In the genomic region with DNA sequence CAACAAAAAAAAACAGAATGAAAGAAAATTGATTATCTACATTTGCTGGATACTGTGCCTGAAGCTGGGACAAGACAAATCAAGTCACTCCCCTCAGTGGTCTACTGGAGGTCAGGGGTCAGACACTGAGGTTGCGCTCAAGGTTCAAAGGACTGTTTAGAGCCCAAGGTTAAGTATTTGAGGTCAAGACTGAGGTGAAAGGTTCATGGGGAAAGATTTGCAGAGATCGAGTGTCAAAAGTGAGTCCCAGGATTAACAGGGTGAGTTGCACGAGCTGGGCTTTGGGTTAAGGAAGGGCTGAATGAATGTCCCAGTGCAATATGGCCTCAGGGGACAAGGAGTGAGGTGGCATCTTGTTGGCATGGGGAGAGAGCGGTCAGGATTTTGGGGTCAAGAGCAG, we compare ENCODE assay signal across 19 cellular contexts. TPM values are rescaled to one million over a fixed set of nuclear protein-coding genes. Genes with fewer than 3 reads are reported as not detected.
A peak's percentile ranks its signal among the peaks of the same experiment; 100 is the strongest.
DNase-seq lines count a peak whose midpoint lies in the region; ATAC-seq, FAIRE-seq and TF ChIP-seq lines count a peak whose summit lies in the region.
"Had no signal": no experiment of that assay in that cellular context is flagged by ENCODE, and none has a peak within 500 bp of the region (broad histone marks: within the 10 kb centered on the region; RNA-seq: fewer than 3 reads in every experiment).

No MANE protein-coding gene starts in this region.

- TF ChIP-seq EP300 in K562 (IDR thresholded peaks at IDR 0.05; ENCODE audit: low read length) (no peak), suprapubic skin (IDR thresholded peaks at IDR 0.05) (no peak)

- H3K4me3 ChIP-seq in K562 (no peak overlapping the region), suprapubic skin (no peak overlapping the region), heart left ventricle (no peak overlapping the region)

- CTCF ChIA-PET in K562 (lab: Yijun Ruan, JAX; ENCODE audit: low intra/inter-chr PET ratio) = no interaction called here

- POLR2A ChIA-PET in K562 (lab: Yijun Ruan, JAX) = no interaction called here

- H3K4me2 ChIP-seq in K562 (ENCODE audit: insufficient read depth, low read length) = no peak overlapping the region

- H3K27me3 ChIP-seq in K562 (ENCODE audit: control insufficient read depth in 2 of 2, insufficient read depth in 2 of 2, low read length in 2 of 2) (no peaks in the 10 kb centered on the region), suprapubic skin (no peaks in the 10 kb centered on the region), heart left ventricle (no peaks in the 10 kb centered on the region)
- H3K27me3 ChIP-seq: BE2C had no signal

- H3K9me3 Mint-ChIP-seq in natural killer cell (no peaks in the 10 kb centered on the region), nephron progenitor cell (no peaks in the 10 kb centered on the region)
- H3K9me3 Mint-ChIP-seq in natural killer cell treated with Interleukin-12 subunit alpha and Interleukin-12 subunit beta and Interleukin-15 and Interleukin-18, amount 100 ng/mL, for 72 hours = no peaks in the 10 kb centered on the region
- H3K9me3 Mint-ChIP-seq: H9 had no signal

- H2AFZ ChIP-seq in K562 (ENCODE audit: low read depth, low read length) = no peak overlapping the region

- peaks cover 20 to 24% of the 10 kb centered on the region in 2 donors for H3K4me1 Mint-ChIP-seq in natural killer cell
- H3K4me1 Mint-ChIP-seq in natural killer cell treated with Interleukin-12 subunit alpha and Interleukin-12 subunit beta and Interleukin-15 and Interleukin-18, amount 100 ng/mL, for 72 hours (ENCODE audit: low read depth in 2 of 2) = peaks cover 22 to 26% of the 10 kb centered on the region in 2 donors
- peaks cover 30% of the 10 kb centered on the region for H3K4me1 Mint-ChIP-seq in nephron progenitor cell

- H3K4me3 Mint-ChIP-seq in natural killer cell (peak overlapping the region; percentile 23), nephron progenitor cell (no peak overlapping the region)
- no peak overlapping the region for H3K4me3 Mint-ChIP-seq in natural killer cell treated with Interleukin-12 subunit alpha and Interleukin-12 subunit beta and Interleukin-15 and Interleukin-18, amount 100 ng/mL, for 72 hours
- H3K4me3 Mint-ChIP-seq: H9 had no signal

- H3K27ac ChIP-seq in K562 (ENCODE audit: extremely low read depth, low read depth, low read length) (no peak overlapping the region), suprapubic skin (no peak overlapping the region), heart left ventricle (no peak overlapping the region)
- H3K27ac ChIP-seq: C4-2B had no signal

- 73% methylated on average over 4 of the region's 4 CpGs for WGBS in K562 (ENCODE audit: insufficient coverage, low coverage, missing lambda C conversion rate)
- 90% methylated on average over 4 of the region's 4 CpGs for WGBS in suprapubic skin
- WGBS in heart left ventricle, 4 donors = 91 to 97% (median 92%) methylated on average over 4 of the region's 4 CpGs

- no peak for DNase-seq in natural killer cell
- DNase-seq in natural killer cell treated with Interleukin-12 subunit alpha and Interleukin-12 subunit beta and Interleukin-15 and Interleukin-18, amount 100 ng/mL, for 72 hours (ENCODE audit: low spot score) = no peak
- DNase-seq in K562 (ENCODE audit: extremely low read depth in 1 of 4, low spot score in 3 of 4) = no peak
- no peak for DNase-seq in nephron progenitor cell
- no peak for DNase-seq in suprapubic skin (ENCODE audit: low spot score in 2 of 2)
- no peak for DNase-seq in heart left ventricle
- no peak for DNase-seq in posterior vena cava (ENCODE audit: low spot score)
- DNase-seq: BE2C, Calu3, DMS 273 treated with DMSO at 0.1 percent for 48 hours, DMS79, EL, GOT3, H9 had no signal

- H3K27me3 Mint-ChIP-seq in natural killer cell (ENCODE audit: low read depth in 2 of 2) (no peaks in the 10 kb centered on the region), nephron progenitor cell (ENCODE audit: low read depth, poor library complexity) (peaks cover 3% of the 10 kb centered on the region)
- H3K27me3 Mint-ChIP-seq in natural killer cell treated with Interleukin-12 subunit alpha and Interleukin-12 subunit beta and Interleukin-15 and Interleukin-18, amount 100 ng/mL, for 72 hours = peaks cover 0 to 3% of the 10 kb centered on the region in 2 donors

- H3K36me3 ChIP-seq in K562 (ENCODE audit: control insufficient read depth, insufficient read depth, low read length) (peaks cover 29% of the 10 kb centered on the region), suprapubic skin (peaks cover 32% of the 10 kb centered on the region), heart left ventricle (peaks cover 0 to 57% (median 49%) of the 10 kb centered on the region in 9 donors)

- H3K4me1 ChIP-seq in K562 (replicated peaks in 1 of 2; ENCODE audit: control insufficient read depth in 2 of 2, insufficient read depth in 2 of 2, low read length in 2 of 2) (peaks cover 16 to 21% of the 10 kb centered on the region in 2 experiments), suprapubic skin (peaks cover 21% of the 10 kb centered on the region), heart left ventricle (peaks cover 0 to 23% (median 19%) of the 10 kb centered on the region in 12 donors)
- H3K4me1 ChIP-seq: BE2C had no signal

- ATAC-seq in natural killer cell = no peak
- no peak for ATAC-seq in natural killer cell treated with Interleukin-12 subunit alpha and Interleukin-12 subunit beta and Interleukin-15 and Interleukin-18, amount 100 ng/mL, for 72 hours
- ATAC-seq in K562 = no peak
- no peak for ATAC-seq in heart left ventricle

- no peak for TF ChIP-seq CTCF in natural killer cell (IDR thresholded peaks at IDR 0.05)
- no peak for TF ChIP-seq CTCF in K562 (IDR thresholded peaks at IDR 0.05 in 2 of 3, conservative IDR thresholded peaks at IDR 0.05 in 1 of 3; ENCODE audit: insufficient read depth in 2 of 3, low read depth in 1 of 3, low read length in 3 of 3)
- TF ChIP-seq CTCF in nephron progenitor cell (IDR thresholded peaks at IDR 0.05) = no peak
- TF ChIP-seq CTCF in suprapubic skin (IDR thresholded peaks at IDR 0.05) = no peak
- no peak for TF ChIP-seq CTCF in heart left ventricle (IDR thresholded peaks at IDR 0.05)

- H3K36me3 Mint-ChIP-seq in natural killer cell (no peaks in the 10 kb centered on the region), nephron progenitor cell (ENCODE audit: low read depth) (peaks cover 55% of the 10 kb centered on the region)
- H3K36me3 Mint-ChIP-seq in natural killer cell treated with Interleukin-12 subunit alpha and Interleukin-12 subunit beta and Interleukin-15 and Interleukin-18, amount 100 ng/mL, for 72 hours = peaks cover 5% of the 10 kb centered on the region

- 0 out of 2 replicates have a peak, but pooled peaks cover 6% of the 10 kb centered on the region for H4K20me1 ChIP-seq in K562 (replicated peaks; ENCODE audit: control insufficient read depth, insufficient read depth, low read length)

- H3K9me1 ChIP-seq in K562 (ENCODE audit: control insufficient read depth, insufficient read depth, low read length) = no peaks in the 10 kb centered on the region

- H3K79me2 ChIP-seq in K562 (ENCODE audit: control insufficient read depth, insufficient read depth, low read length) = peaks cover 18% of the 10 kb centered on the region

- H3K27ac Mint-ChIP-seq in natural killer cell (no peak overlapping the region), nephron progenitor cell (peak overlapping the region; percentile 76)
- no peak overlapping the region for H3K27ac Mint-ChIP-seq in natural killer cell treated with Interleukin-12 subunit alpha and Interleukin-12 subunit beta and Interleukin-15 and Interleukin-18, amount 100 ng/mL, for 72 hours
- H3K27ac Mint-ChIP-seq: H9 had no signal

- in situ Hi-C loops in K562 (cut with MboI) = no loop called here

- BruUV-seq in K562 (replicated peaks; lab: Mats Ljungman, UMichigan) = no TSS peak

- intact Hi-C loops in natural killer cell (cut with micrococcal nuclease) (no loop called here), K562 (cut with micrococcal nuclease) (no loop called here), heart left ventricle (cut with DNase I) (no loop called here), posterior vena cava (cut with DNase I) (no loop called here)

- TF ChIP-seq RAD21 in K562 (CRISPR knock-in tag; conservative IDR thresholded peaks at IDR 0.05 in 1 of 2, IDR thresholded peaks at IDR 0.05 in 1 of 2) = no peak

- no peak for FAIRE-seq in K562 (lab: Jason Lieb, UNC)
- FAIRE-seq: A204.1, G401.6, GM12891 had no signal

- TF ChIP-seq POLR2A in K562 (conservative IDR thresholded peaks at IDR 0.05) (no peak), suprapubic skin (IDR thresholded peaks at IDR 0.05) (no peak), heart left ventricle (IDR thresholded peaks at IDR 0.05) (no peak)

- H3K9me3 ChIP-seq in K562 (replicated peaks; ENCODE audit: control insufficient read depth, insufficient read depth, low read depth, low read length) (no peaks in the 10 kb centered on the region; the same call in 1 of the 2 replicates), suprapubic skin (no peaks in the 10 kb centered on the region), heart left ventricle (no peaks in the 10 kb centered on the region)
- H3K9me3 ChIP-seq: BE2C had no signal

- no peak overlapping the region for H3K9ac ChIP-seq in K562 (ENCODE audit: insufficient read depth in 1 of 2, low read depth in 2 of 2, low read length in 2 of 2)

RNA-seq across cellular contexts. Expression of gene TOMM40, which starts 3.4 kb away (rescaled TPM):
- total RNA-seq in natural killer cell (10 to 100 TPM; 22.4 to 29.1 (median 23.5) TPM), K562 (2014; rRNA removed) (194 and 237 TPM in 2 replicates), K562 (2014; rRNA removed; fragmentation: Illumina TruSeq; extraction: Trizol) (71.1 and 81.5 TPM in 2 replicates), K562 (2015; rRNA removed; fragmentation: Illumina TruSeq; extraction: Trizol) (165 and 169 TPM in 2 replicates), K562 (2021) (290 and 296 TPM in 2 replicates), suprapubic skin (10 to 100 TPM; 32.7 to 51.9 (median 47.1) TPM), heart left ventricle (10 to 100 TPM; 32.2 to 58.8 (median 46.3) TPM), posterior vena cava (10 to 100 TPM; 27.8 to 29.9 TPM)
- 100 to 1,000 TPM; 119 to 240 TPM for total RNA-seq in natural killer cell treated with Interleukin-12 subunit alpha and Interleukin-12 subunit beta and Interleukin-15 and Interleukin-18, amount 100 ng/mL, for 72 hours
- 24.5 and 69.0 TPM in 2 replicates for total RNA-seq in K562 (2011; cell fraction: chromatin; rRNA removed; ENCODE audit: low replicate concordance)
- total RNA-seq in K562 (2011; cell fraction: nucleolus; rRNA removed) = 64.5 and 69.3 TPM in 2 replicates
- total RNA-seq in K562 (2011; cell fraction: nucleoplasm; rRNA removed) = 42.7 and 46.9 TPM in 2 replicates
- polyA plus RNA-seq in K562 (2011; rRNA removed) (101 and 117 TPM in 2 replicates), K562 (2014; fragmentation: Illumina TruSeq; extraction: Trizol) (160 and 200 TPM in 2 replicates), K562 (2014; fragmentation: Nextera tagmentation; extraction: Ambion mirVana) (1 to 10 TPM in 1 of 2 experiments, under 1 TPM in 1; 0.89 to 5.4 TPM), K562 (2014; rRNA removed) (192 and 229 TPM in 2 replicates), heart left ventricle (10 to 100 TPM; 41.3 to 79.9 TPM)
- 146 and 312 TPM in 2 replicates for polyA plus RNA-seq in K562 (2011; cell fraction: cytosol; rRNA removed)
- polyA plus RNA-seq in K562 (2011; cell fraction: nucleus; rRNA removed) = 73.1 and 101 TPM in 2 replicates
- 116 and 170 TPM in 2 replicates for polyA plus RNA-seq in K562 (2012)
- 34.9 and 75.1 TPM in 2 replicates for polyA minus RNA-seq in K562 (2011; rRNA and poly(A)+ RNA removed)
- 71.0 and 79.5 TPM in 2 replicates for polyA minus RNA-seq in K562 (2011; cell fraction: cytosol; rRNA and poly(A)+ RNA removed)
- polyA minus RNA-seq in K562 (2011; cell fraction: nucleus; rRNA and poly(A)+ RNA removed) = 22.6 and 24.0 TPM in 2 replicates

RNA-seq across cellular contexts. Expression of gene APOE, which starts 17.9 kb away (rescaled TPM):
- total RNA-seq in natural killer cell (1 to 10 TPM in 2 of 3 donors, under 1 TPM in 1; 0.45 to 2.7 (median 1.3) TPM), K562 (2014; rRNA removed) (113 and 122 TPM in 2 replicates), K562 (2014; rRNA removed; fragmentation: Illumina TruSeq; extraction: Trizol) (5.9 and 11.8 TPM in 2 replicates), K562 (2015; rRNA removed; fragmentation: Illumina TruSeq; extraction: Trizol) (180 and 204 TPM in 2 replicates), K562 (2021) (88.7 and 92.0 TPM in 2 replicates), suprapubic skin (100 to 1,000 TPM; 418 to 859 (median 594) TPM), heart left ventricle (100 to 1,000 TPM in 2 of 9 donors, 10 to 100 TPM in 5, 1 to 10 TPM in 2; 4.1 to 149 (median 25.7) TPM), posterior vena cava (10 to 100 TPM; 16.8 to 57.8 TPM)
- total RNA-seq in natural killer cell treated with Interleukin-12 subunit alpha and Interleukin-12 subunit beta and Interleukin-15 and Interleukin-18, amount 100 ng/mL, for 72 hours = 1 to 10 TPM; 1.5 to 1.6 TPM
- total RNA-seq in K562 (2011; cell fraction: chromatin; rRNA removed; ENCODE audit: low replicate concordance) = 12.0 and 25.1 TPM in 2 replicates
- total RNA-seq in K562 (2011; cell fraction: nucleolus; rRNA removed) = 54.6 and 64.9 TPM in 2 replicates
- total RNA-seq in K562 (2011; cell fraction: nucleoplasm; rRNA removed) = 29.0 and 36.6 TPM in 2 replicates
- polyA plus RNA-seq in K562 (2011; rRNA removed) (27.5 and 37.5 TPM in 2 replicates), K562 (2014; fragmentation: Illumina TruSeq; extraction: Trizol) (17.5 and 32.7 TPM in 2 replicates), K562 (2014; fragmentation: Nextera tagmentation; extraction: Ambion mirVana) (under 1 TPM in 1 of 2 experiments, not detected in 1; 0.14 TPM), K562 (2014; rRNA removed) (124 TPM in 2 replicates), heart left ventricle (10 to 100 TPM; 33.2 to 35.7 TPM)
- 86.2 and 145 TPM in 2 replicates for polyA plus RNA-seq in K562 (2011; cell fraction: cytosol; rRNA removed)
- 25.5 and 31.9 TPM in 2 replicates for polyA plus RNA-seq in K562 (2011; cell fraction: nucleus; rRNA removed)
- 228 and 283 TPM in 2 replicates for polyA plus RNA-seq in K562 (2012)
- polyA minus RNA-seq in K562 (2011; rRNA and poly(A)+ RNA removed) = 3.9 and 4.7 TPM in 2 replicates
- polyA minus RNA-seq in K562 (2011; cell fraction: cytosol; rRNA and poly(A)+ RNA removed) = 11.5 and 23.0 TPM in 2 replicates
- polyA minus RNA-seq in K562 (2011; cell fraction: nucleus; rRNA and poly(A)+ RNA removed) = 3.8 and 6.4 TPM in 2 replicates

RNA-seq across cellular contexts. Expression of gene APOC1, which starts 26.8 kb away (rescaled TPM):
- not detected for total RNA-seq in natural killer cell
- not detected for total RNA-seq in natural killer cell treated with Interleukin-12 subunit alpha and Interleukin-12 subunit beta and Interleukin-15 and Interleukin-18, amount 100 ng/mL, for 72 hours
- 15.7 and 30.4 TPM in 2 replicates for total RNA-seq in K562 (2011; cell fraction: chromatin; rRNA removed; ENCODE audit: low replicate concordance)
- total RNA-seq in K562 (2011; cell fraction: nucleolus; rRNA removed) = 70.0 and 74.0 TPM in 2 replicates
- 46.3 and 59.4 TPM in 2 replicates for total RNA-seq in K562 (2011; cell fraction: nucleoplasm; rRNA removed)
- 151 and 190 TPM in 2 replicates for total RNA-seq in K562 (2014; rRNA removed)
- total RNA-seq in K562 (2014; rRNA removed; fragmentation: Illumina TruSeq; extraction: Trizol) = 134 and 155 TPM in 2 replicates
- 305 and 312 TPM in 2 replicates for total RNA-seq in K562 (2015; rRNA removed; fragmentation: Illumina TruSeq; extraction: Trizol)
- 220 and 308 TPM in 2 replicates for total RNA-seq in K562 (2021)
- 115 and 174 TPM in 2 replicates for polyA plus RNA-seq in K562 (2011; rRNA removed)
- 112 and 124 TPM in 2 replicates for polyA plus RNA-seq in K562 (2011; cell fraction: cytosol; rRNA removed)
- polyA plus RNA-seq in K562 (2011; cell fraction: nucleus; rRNA removed) = 50.9 and 80.6 TPM in 2 replicates
- 460 and 496 TPM in 2 replicates for polyA plus RNA-seq in K562 (2012)
- polyA plus RNA-seq in K562 (2014; fragmentation: Illumina TruSeq; extraction: Trizol) = 239 and 302 TPM in 2 replicates
- polyA plus RNA-seq in K562 (2014; fragmentation: Nextera tagmentation; extraction: Ambion mirVana) = 100 to 1,000 TPM; 371 to 408 TPM
- polyA plus RNA-seq in K562 (2014; rRNA removed) = 184 and 227 TPM in 2 replicates
- 22.7 and 22.9 TPM in 2 replicates for polyA minus RNA-seq in K562 (2011; rRNA and poly(A)+ RNA removed)
- 60.6 and 76.4 TPM in 2 replicates for polyA minus RNA-seq in K562 (2011; cell fraction: cytosol; rRNA and poly(A)+ RNA removed)
- 2.2 and 14.6 TPM in 2 replicates for polyA minus RNA-seq in K562 (2011; cell fraction: nucleus; rRNA and poly(A)+ RNA removed)
- total RNA-seq in suprapubic skin = 10 to 100 TPM; 38.6 to 58.3 (median 47.7) TPM
- 10 to 100 TPM in 2 of 9 donors, 1 to 10 TPM in 5, under 1 TPM in 1, not detected in 1; 0.83 to 84.7 (median 3.8) TPM for total RNA-seq in heart left ventricle
- polyA plus RNA-seq in heart left ventricle = 1 to 10 TPM; 1.1 to 2.1 TPM
- total RNA-seq in posterior vena cava = 1 to 10 TPM; 3.0 to 4.3 TPM

RNA-seq across cellular contexts. Expression of gene NECTIN2, which starts 41.6 kb away (rescaled TPM):
- total RNA-seq in natural killer cell (10 to 100 TPM in 1 of 3 donors, 1 to 10 TPM in 2; 1.6 to 10.3 (median 2.7) TPM), K562 (2014; rRNA removed) (65.3 and 78.5 TPM in 2 replicates), K562 (2014; rRNA removed; fragmentation: Illumina TruSeq; extraction: Trizol) (29.8 and 34.9 TPM in 2 replicates), K562 (2015; rRNA removed; fragmentation: Illumina TruSeq; extraction: Trizol) (33.8 and 36.5 TPM in 2 replicates), K562 (2021) (83.6 and 84.8 TPM in 2 replicates), suprapubic skin (10 to 100 TPM; 56.2 to 78.2 (median 67.5) TPM), heart left ventricle (10 to 100 TPM; 37.0 to 99.6 (median 57.6) TPM), posterior vena cava (10 to 100 TPM; 48.9 to 59.8 TPM)
- total RNA-seq in natural killer cell treated with Interleukin-12 subunit alpha and Interleukin-12 subunit beta and Interleukin-15 and Interleukin-18, amount 100 ng/mL, for 72 hours = 1 to 10 TPM; 1.3 to 1.6 TPM
- total RNA-seq in K562 (2011; cell fraction: chromatin; rRNA removed; ENCODE audit: low replicate concordance) = 51.7 and 114 TPM in 2 replicates
- 140 and 162 TPM in 2 replicates for total RNA-seq in K562 (2011; cell fraction: nucleolus; rRNA removed)
- total RNA-seq in K562 (2011; cell fraction: nucleoplasm; rRNA removed) = 124 and 148 TPM in 2 replicates
- polyA plus RNA-seq in K562 (2011; rRNA removed) (32.7 and 73.0 TPM in 2 replicates), K562 (2014; fragmentation: Illumina TruSeq; extraction: Trizol) (92.7 and 94.9 TPM in 2 replicates), K562 (2014; fragmentation: Nextera tagmentation; extraction: Ambion mirVana) (1 to 10 TPM; 3.9 to 4.9 TPM), K562 (2014; rRNA removed) (41.4 and 43.6 TPM in 2 replicates), heart left ventricle (10 to 100 TPM; 40.9 to 96.5 TPM)
- polyA plus RNA-seq in K562 (2011; cell fraction: cytosol; rRNA removed) = 78.1 and 87.1 TPM in 2 replicates
- polyA plus RNA-seq in K562 (2011; cell fraction: nucleus; rRNA removed) = 35.6 and 37.9 TPM in 2 replicates
- polyA plus RNA-seq in K562 (2012) = 76.8 and 118 TPM in 2 replicates
- 29.4 and 29.7 TPM in 2 replicates for polyA minus RNA-seq in K562 (2011; rRNA and poly(A)+ RNA removed)
- polyA minus RNA-seq in K562 (2011; cell fraction: cytosol; rRNA and poly(A)+ RNA removed) = 43.7 and 44.6 TPM in 2 replicates
- polyA minus RNA-seq in K562 (2011; cell fraction: nucleus; rRNA and poly(A)+ RNA removed) = 9.2 and 15.6 TPM in 2 replicates

RNA-seq across cellular contexts. Expression of gene APOC4, which starts 54.4 kb away (rescaled TPM):
- total RNA-seq in natural killer cell (not detected), K562 (2014; rRNA removed) (not detected in 2 replicates), K562 (2014; rRNA removed; fragmentation: Illumina TruSeq; extraction: Trizol) (not detected in 2 replicates), K562 (2015; rRNA removed; fragmentation: Illumina TruSeq; extraction: Trizol) (not detected in 2 replicates), K562 (2021) (not detected in 2 replicates), suprapubic skin (not detected), heart left ventricle (not detected), posterior vena cava (not detected)
- not detected for total RNA-seq in natural killer cell treated with Interleukin-12 subunit alpha and Interleukin-12 subunit beta and Interleukin-15 and Interleukin-18, amount 100 ng/mL, for 72 hours
- total RNA-seq in K562 (2011; cell fraction: chromatin; rRNA removed; ENCODE audit: low replicate concordance) = not detected in 2 replicates
- total RNA-seq in K562 (2011; cell fraction: nucleolus; rRNA removed) = not detected in 2 replicates
- not detected in 2 replicates for total RNA-seq in K562 (2011; cell fraction: nucleoplasm; rRNA removed)
- polyA plus RNA-seq in K562 (2011; rRNA removed) (not detected in 2 replicates), K562 (2014; fragmentation: Illumina TruSeq; extraction: Trizol) (0.46 TPM in 1 of 2 replicates, not detected in the other), K562 (2014; fragmentation: Nextera tagmentation; extraction: Ambion mirVana) (not detected), K562 (2014; rRNA removed) (not detected in 2 replicates), heart left ventricle (not detected)
- polyA plus RNA-seq in K562 (2011; cell fraction: cytosol; rRNA removed) = 0.15 TPM in 1 of 2 replicates, not detected in the other
- not detected in 2 replicates for polyA plus RNA-seq in K562 (2011; cell fraction: nucleus; rRNA removed)
- polyA plus RNA-seq in K562 (2012) = not detected in 2 replicates
- polyA minus RNA-seq in K562 (2011; rRNA and poly(A)+ RNA removed) = not detected in 2 replicates
- not detected in 2 replicates for polyA minus RNA-seq in K562 (2011; cell fraction: cytosol; rRNA and poly(A)+ RNA removed)
- polyA minus RNA-seq in K562 (2011; cell fraction: nucleus; rRNA and poly(A)+ RNA removed) = not detected in 2 replicates
- total RNA-seq: Calu3, H9, HT1080 had no signal
